2 cellular contexts compared by ENCODE assay signal in genomic region chr17:75271233-75271954, GRCh38.
TF ChIP-seq lines count a peak whose summit lies in the region.

No MANE protein-coding gene starts in this region.

TF ChIP-seq in HEK293, 187 proteins besides CTCF, POLR2A, EP300 and RAD21 (continued from another document):
- TF ChIP-seq, protein P1, sequence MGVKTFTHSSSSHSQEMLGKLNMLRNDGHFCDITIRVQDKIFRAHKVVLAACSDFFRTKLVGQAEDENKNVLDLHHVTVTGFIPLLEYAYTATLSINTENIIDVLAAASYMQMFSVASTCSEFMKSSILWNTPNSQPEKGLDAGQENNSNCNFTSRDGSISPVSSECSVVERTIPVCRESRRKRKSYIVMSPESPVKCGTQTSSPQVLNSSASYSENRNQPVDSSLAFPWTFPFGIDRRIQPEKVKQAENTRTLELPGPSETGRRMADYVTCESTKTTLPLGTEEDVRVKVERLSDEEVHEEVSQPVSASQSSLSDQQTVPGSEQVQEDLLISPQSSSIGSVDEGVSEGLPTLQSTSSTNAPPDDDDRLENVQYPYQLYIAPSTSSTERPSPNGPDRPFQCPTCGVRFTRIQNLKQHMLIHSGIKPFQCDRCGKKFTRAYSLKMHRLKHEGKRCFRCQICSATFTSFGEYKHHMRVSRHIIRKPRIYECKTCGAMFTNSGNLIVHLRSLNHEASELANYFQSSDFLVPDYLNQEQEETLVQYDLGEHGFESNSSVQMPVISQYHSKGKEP (tag by site-specific recombination; IDR thresholded peaks at IDR 0.05) = peak; percentile 13; the same call in 1 of the 2 replicates
- TF ChIP-seq, protein P2, sequence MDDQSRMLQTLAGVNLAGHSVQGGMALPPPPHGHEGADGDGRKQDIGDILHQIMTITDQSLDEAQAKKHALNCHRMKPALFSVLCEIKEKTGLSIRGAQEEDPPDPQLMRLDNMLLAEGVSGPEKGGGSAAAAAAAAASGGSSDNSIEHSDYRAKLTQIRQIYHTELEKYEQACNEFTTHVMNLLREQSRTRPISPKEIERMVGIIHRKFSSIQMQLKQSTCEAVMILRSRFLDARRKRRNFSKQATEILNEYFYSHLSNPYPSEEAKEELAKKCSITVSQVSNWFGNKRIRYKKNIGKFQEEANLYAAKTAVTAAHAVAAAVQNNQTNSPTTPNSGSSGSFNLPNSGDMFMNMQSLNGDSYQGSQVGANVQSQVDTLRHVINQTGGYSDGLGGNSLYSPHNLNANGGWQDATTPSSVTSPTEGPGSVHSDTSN (CRISPR knock-in tag; IDR thresholded peaks at IDR 0.05) = peak; percentile 88; the same call in 1 of the 2 replicates
- TF ChIP-seq ZNF23 (tag by site-specific recombination; IDR thresholded peaks at IDR 0.05; ENCODE audit: borderline replicate concordance) (no peak), ZNF560 (tag by site-specific recombination; IDR thresholded peaks at IDR 0.05; ENCODE audit: borderline replicate concordance) (no peak), ZNF24 (tag by site-specific recombination; IDR thresholded peaks at IDR 0.05) (no peak), ZNF596 (tag by site-specific recombination; IDR thresholded peaks at IDR 0.05) (no peak), ZNF121 (tag by site-specific recombination; IDR thresholded peaks at IDR 0.05) (peak; percentile 22; the same call in 1 of the 2 replicates), ZNF777 (tag by site-specific recombination; IDR thresholded peaks at IDR 0.05; ENCODE audit: borderline replicate concordance) (0 out of 2 replicates have a peak, but pooled peaks have one; percentile 17), FEZF1 (tag by site-specific recombination; IDR thresholded peaks at IDR 0.05) (no peak), KLF1 (tag by site-specific recombination; IDR thresholded peaks at IDR 0.05) (no peak), MEIS1 (CRISPR knock-in tag; IDR thresholded peaks at IDR 0.05; ENCODE audit: borderline replicate concordance) (no peak), ZNF335 (tag by site-specific recombination; conservative IDR thresholded peaks at IDR 0.05) (no peak; the same call in 1 of the 2 replicates), ZNF585B (tag by site-specific recombination; IDR thresholded peaks at IDR 0.05) (0 out of 2 replicates have a peak, but pooled peaks have one; percentile 4), MZF1 (tag by site-specific recombination; IDR thresholded peaks at IDR 0.05; ENCODE audit: borderline replicate concordance) (no peak), ZNF423 (tag by site-specific recombination; IDR thresholded peaks at IDR 0.05) (peak; percentile 62), ZFP3 (tag by site-specific recombination; IDR thresholded peaks at IDR 0.05; ENCODE audit: low read depth) (no peak)
- TF ChIP-seq, protein P3, sequence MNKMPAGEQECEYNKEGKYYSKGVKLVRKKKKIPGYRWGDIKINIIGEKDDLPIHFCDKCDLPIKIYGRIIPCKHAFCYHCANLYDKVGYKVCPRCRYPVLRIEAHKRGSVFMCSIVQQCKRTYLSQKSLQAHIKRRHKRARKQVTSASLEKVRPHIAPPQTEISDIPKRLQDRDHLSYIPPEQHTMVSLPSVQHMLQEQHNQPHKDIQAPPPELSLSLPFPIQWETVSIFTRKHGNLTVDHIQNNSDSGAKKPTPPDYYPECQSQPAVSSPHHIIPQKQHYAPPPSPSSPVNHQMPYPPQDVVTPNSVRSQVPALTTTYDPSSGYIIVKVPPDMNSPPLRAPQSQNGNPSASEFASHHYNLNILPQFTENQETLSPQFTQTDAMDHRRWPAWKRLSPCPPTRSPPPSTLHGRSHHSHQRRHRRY (tag by site-specific recombination; IDR thresholded peaks at IDR 0.05) = no peak

TF ChIP-seq in K562, 482 proteins besides CTCF, POLR2A, EP300 and RAD21 (continued from another document and continues in another):
- TF ChIP-seq ZC3H4 (CRISPR knock-in tag; IDR thresholded peaks at IDR 0.05; ENCODE audit: borderline replicate concordance) = 0 out of 2 replicates have a peak, but pooled peaks have one; percentile 38
- no peak; the same call in 1 of the 2 replicates for TF ChIP-seq ZNF197 (CRISPR knock-in tag; IDR thresholded peaks at IDR 0.05; ENCODE audit: low read depth)
- TF ChIP-seq ZSCAN32 (CRISPR knock-in tag; IDR thresholded peaks at IDR 0.05) = no peak
- TF ChIP-seq SMAD3 (CRISPR knock-in tag; conservative IDR thresholded peaks at IDR 0.05) = no peak
- 0 out of 2 replicates have a peak, but pooled peaks have one; percentile 36 for TF ChIP-seq BRD4 (IDR thresholded peaks at IDR 0.05)
- TF ChIP-seq NR3C1 (CRISPR knock-in tag; IDR thresholded peaks at IDR 0.05) = peak; percentile 26; the same call in 1 of the 2 replicates
- peak; percentile 88 for TF ChIP-seq ZFX (CRISPR knock-in tag; IDR thresholded peaks at IDR 0.05)
- no peak for TF ChIP-seq NUFIP1 (IDR thresholded peaks at IDR 0.05; ENCODE audit: partially characterized antibody)
- TF ChIP-seq FOXP1 (CRISPR knock-in tag; IDR thresholded peaks at IDR 0.05) = peak; percentile 93
- peak; percentile 87 for TF ChIP-seq CCNT2 (IDR thresholded peaks at IDR 0.05; ENCODE audit: borderline replicate concordance, extremely low read depth, insufficient read length, low read depth, low read length)
- TF ChIP-seq RNF2 (IDR thresholded peaks at IDR 0.05) = 0 out of 2 replicates have a peak, but pooled peaks have one; percentile 19
- no peak for TF ChIP-seq ARNT (IDR thresholded peaks at IDR 0.05)
- TF ChIP-seq ZNF175 (CRISPR knock-in tag; IDR thresholded peaks at IDR 0.05; ENCODE audit: low read depth) = peak; percentile 74
- TF ChIP-seq MXI1 (IDR thresholded peaks at IDR 0.05; ENCODE audit: low read depth, low read length) = no peak
- TF ChIP-seq ZNF224 (CRISPR knock-in tag; IDR thresholded peaks at IDR 0.05) = no peak
- TF ChIP-seq, protein P4, sequence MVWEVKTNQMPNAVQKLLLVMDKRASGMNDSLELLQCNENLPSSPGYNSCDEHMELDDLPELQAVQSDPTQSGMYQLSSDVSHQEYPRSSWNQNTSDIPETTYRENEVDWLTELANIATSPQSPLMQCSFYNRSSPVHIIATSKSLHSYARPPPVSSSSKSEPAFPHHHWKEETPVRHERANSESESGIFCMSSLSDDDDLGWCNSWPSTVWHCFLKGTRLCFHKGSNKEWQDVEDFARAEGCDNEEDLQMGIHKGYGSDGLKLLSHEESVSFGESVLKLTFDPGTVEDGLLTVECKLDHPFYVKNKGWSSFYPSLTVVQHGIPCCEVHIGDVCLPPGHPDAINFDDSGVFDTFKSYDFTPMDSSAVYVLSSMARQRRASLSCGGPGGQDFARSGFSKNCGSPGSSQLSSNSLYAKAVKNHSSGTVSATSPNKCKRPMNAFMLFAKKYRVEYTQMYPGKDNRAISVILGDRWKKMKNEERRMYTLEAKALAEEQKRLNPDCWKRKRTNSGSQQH (CRISPR knock-in tag; IDR thresholded peaks at IDR 0.05) = no peak
- peak; percentile 58; the same call in 1 of the 2 replicates for TF ChIP-seq HNRNPL (IDR thresholded peaks at IDR 0.05; ENCODE audit: low read depth, low read length)
- TF ChIP-seq, protein P5, sequence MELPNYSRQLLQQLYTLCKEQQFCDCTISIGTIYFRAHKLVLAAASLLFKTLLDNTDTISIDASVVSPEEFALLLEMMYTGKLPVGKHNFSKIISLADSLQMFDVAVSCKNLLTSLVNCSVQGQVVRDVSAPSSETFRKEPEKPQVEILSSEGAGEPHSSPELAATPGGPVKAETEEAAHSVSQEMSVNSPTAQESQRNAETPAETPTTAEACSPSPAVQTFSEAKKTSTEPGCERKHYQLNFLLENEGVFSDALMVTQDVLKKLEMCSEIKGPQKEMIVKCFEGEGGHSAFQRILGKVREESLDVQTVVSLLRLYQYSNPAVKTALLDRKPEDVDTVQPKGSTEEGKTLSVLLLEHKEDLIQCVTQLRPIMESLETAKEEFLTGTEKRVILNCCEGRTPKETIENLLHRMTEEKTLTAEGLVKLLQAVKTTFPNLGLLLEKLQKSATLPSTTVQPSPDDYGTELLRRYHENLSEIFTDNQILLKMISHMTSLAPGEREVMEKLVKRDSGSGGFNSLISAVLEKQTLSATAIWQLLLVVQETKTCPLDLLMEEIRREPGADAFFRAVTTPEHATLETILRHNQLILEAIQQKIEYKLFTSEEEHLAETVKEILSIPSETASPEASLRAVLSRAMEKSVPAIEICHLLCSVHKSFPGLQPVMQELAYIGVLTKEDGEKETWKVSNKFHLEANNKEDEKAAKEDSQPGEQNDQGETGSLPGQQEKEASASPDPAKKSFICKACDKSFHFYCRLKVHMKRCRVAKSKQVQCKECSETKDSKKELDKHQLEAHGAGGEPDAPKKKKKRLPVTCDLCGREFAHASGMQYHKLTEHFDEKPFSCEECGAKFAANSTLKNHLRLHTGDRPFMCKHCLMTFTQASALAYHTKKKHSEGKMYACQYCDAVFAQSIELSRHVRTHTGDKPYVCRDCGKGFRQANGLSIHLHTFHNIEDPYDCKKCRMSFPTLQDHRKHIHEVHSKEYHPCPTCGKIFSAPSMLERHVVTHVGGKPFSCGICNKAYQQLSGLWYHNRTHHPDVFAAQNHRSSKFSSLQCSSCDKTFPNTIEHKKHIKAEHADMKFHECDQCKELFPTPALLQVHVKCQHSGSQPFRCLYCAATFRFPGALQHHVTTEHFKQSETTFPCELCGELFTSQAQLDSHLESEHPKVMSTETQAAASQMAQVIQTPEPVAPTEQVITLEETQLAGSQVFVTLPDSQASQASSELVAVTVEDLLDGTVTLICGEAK (IDR thresholded peaks at IDR 0.05) = peak; percentile 76
- TF ChIP-seq, protein P5 (CRISPR knock-in tag; IDR thresholded peaks at IDR 0.05) = no peak
- TF ChIP-seq, protein P6, sequence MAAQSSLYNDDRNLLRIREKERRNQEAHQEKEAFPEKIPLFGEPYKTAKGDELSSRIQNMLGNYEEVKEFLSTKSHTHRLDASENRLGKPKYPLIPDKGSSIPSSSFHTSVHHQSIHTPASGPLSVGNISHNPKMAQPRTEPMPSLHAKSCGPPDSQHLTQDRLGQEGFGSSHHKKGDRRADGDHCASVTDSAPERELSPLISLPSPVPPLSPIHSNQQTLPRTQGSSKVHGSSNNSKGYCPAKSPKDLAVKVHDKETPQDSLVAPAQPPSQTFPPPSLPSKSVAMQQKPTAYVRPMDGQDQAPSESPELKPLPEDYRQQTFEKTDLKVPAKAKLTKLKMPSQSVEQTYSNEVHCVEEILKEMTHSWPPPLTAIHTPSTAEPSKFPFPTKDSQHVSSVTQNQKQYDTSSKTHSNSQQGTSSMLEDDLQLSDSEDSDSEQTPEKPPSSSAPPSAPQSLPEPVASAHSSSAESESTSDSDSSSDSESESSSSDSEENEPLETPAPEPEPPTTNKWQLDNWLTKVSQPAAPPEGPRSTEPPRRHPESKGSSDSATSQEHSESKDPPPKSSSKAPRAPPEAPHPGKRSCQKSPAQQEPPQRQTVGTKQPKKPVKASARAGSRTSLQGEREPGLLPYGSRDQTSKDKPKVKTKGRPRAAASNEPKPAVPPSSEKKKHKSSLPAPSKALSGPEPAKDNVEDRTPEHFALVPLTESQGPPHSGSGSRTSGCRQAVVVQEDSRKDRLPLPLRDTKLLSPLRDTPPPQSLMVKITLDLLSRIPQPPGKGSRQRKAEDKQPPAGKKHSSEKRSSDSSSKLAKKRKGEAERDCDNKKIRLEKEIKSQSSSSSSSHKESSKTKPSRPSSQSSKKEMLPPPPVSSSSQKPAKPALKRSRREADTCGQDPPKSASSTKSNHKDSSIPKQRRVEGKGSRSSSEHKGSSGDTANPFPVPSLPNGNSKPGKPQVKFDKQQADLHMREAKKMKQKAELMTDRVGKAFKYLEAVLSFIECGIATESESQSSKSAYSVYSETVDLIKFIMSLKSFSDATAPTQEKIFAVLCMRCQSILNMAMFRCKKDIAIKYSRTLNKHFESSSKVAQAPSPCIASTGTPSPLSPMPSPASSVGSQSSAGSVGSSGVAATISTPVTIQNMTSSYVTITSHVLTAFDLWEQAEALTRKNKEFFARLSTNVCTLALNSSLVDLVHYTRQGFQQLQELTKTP (IDR thresholded peaks at IDR 0.05; ENCODE audit: low read depth in 1 of 2, partially characterized antibody in 2 of 2) = no peak
- TF ChIP-seq ATF7 (IDR thresholded peaks at IDR 0.05) = peak; percentile 55; the same call in 1 of the 2 replicates
- TF ChIP-seq SLC30A9 (CRISPR knock-in tag; IDR thresholded peaks at IDR 0.05) = no peak
- 0 out of 3 replicates have a peak, but pooled peaks of 1 of the 2 experiments have one; percentile 7 for TF ChIP-seq CBX3 (IDR thresholded peaks at IDR 0.05; ENCODE audit: borderline replicate concordance in 1 of 2, low read length in 2 of 2)
- TF ChIP-seq STAT6 (CRISPR knock-in tag; IDR thresholded peaks at IDR 0.05) = no peak
- no peak for TF ChIP-seq DIDO1 (tag; IDR thresholded peaks at IDR 0.05; ENCODE audit: low read depth)
